In genomic region chr16:67445913-67446907, GRCh38 we compare ENCODE assay signal across 1 cellular context.
TF ChIP-seq lines count a peak whose summit lies in the region.

No MANE protein-coding gene starts in this region.

TF ChIP-seq in SK-N-SH, 30 proteins besides CTCF, POLR2A, EP300 and RAD21 (continued from another document):
- TF ChIP-seq TCF12 (IDR thresholded peaks at IDR 0.05), result no peak
- TF ChIP-seq JUND (IDR thresholded peaks at IDR 0.05), result no peak
- no peak for TF ChIP-seq CHD2 (IDR thresholded peaks at IDR 0.05; ENCODE audit: low read length, partially characterized antibody)
- TF ChIP-seq MEF2A (IDR thresholded peaks at IDR 0.05; ENCODE audit: borderline replicate concordance, low read depth), result no peak
- TF ChIP-seq REST (IDR thresholded peaks at IDR 0.05; ENCODE audit: low read depth, low read length), result no peak
- TF ChIP-seq FOSL2 (IDR thresholded peaks at IDR 0.05; ENCODE audit: borderline replicate concordance, low read depth), result no peak
